In the genomic region with DNA sequence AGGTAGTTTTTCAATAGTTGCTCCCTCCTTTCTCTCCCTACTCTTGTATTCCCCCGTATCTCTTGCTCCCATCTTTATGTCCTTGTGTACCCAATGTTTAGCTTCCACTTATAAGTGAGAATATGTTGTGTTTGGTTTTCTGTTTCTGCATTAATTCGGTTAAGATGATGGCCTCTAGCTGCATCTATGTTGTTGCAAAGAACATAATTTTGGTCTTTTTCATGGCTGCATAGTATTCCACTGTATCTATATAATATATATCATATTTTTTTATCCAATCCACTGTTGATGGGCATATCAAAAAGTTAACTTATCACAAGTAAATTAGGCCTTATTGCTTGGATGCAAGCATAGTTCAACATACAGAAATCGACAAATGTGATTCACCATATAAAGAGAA, we compare ENCODE assay signal across 27 cellular contexts.
"Had no signal": no experiment of that assay in that cellular context is flagged by ENCODE, and none has a peak within 500 bp of the region (broad histone marks: within the 10 kb centered on the region; RNA-seq: fewer than 3 reads in every experiment).

No MANE protein-coding gene starts in this region.

- H3K27ac ChIP-seq: colonic mucosa, coronary artery, dorsolateral prefrontal cortex, epithelial cell of prostate, esophagus muscularis mucosa, esophagus squamous epithelium, foreskin keratinocyte, gastrocnemius medialis, gastroesophageal sphincter, heart left ventricle, heart right ventricle had no signal

- H3K4me1 Mint-ChIP-seq: endodermal cell had no signal

- H3K27me3 Mint-ChIP-seq: dendritic cell treated with granulocyte-macrophage colony-stimulating factor and Interleukin-4, amounts not matched to agents 40 ng/mL and 50 ng/mL, for 4 days; effector memory CD8-positive, alpha-beta T cell had no signal

- H3K27ac Mint-ChIP-seq: dendritic cell treated with granulocyte-macrophage colony-stimulating factor and Interleukin-4, amounts not matched to agents 40 ng/mL and 50 ng/mL, for 4 days; effector memory CD8-positive, alpha-beta T cell; endodermal cell had no signal

- ATAC-seq: effector memory CD8-positive, alpha-beta T cell; esophagus mucosa; foreskin keratinocyte; gastrocnemius medialis; gastroesophageal sphincter; heart left ventricle; heart right ventricle had no signal

- H3K4me1 ChIP-seq: colonic mucosa, esophagus muscularis mucosa, esophagus squamous epithelium, foreskin keratinocyte, gastrocnemius medialis, gastroesophageal sphincter, heart left ventricle, heart right ventricle had no signal

- DNase-seq: colonic mucosa; cortex of kidney; dermis blood vessel endothelial cell; dorsolateral prefrontal cortex; effector CD4-positive, alpha-beta T cell; effector CD8-positive, alpha-beta T cell; effector memory CD4-positive, alpha-beta T cell; effector memory CD8-positive, alpha-beta T cell; endodermal cell; erythroblast; esophagus squamous epithelium; foreskin fibroblast; foreskin keratinocyte; foreskin melanocyte; gastrocnemius medialis; glutamatergic neuron; head of caudate nucleus; heart left ventricle; heart right ventricle had no signal

- H3K36me3 ChIP-seq: colonic mucosa, esophagus muscularis mucosa, esophagus squamous epithelium, gastrocnemius medialis, gastroesophageal sphincter, heart left ventricle, heart right ventricle had no signal

- H3K4me3 Mint-ChIP-seq: dendritic cell treated with granulocyte-macrophage colony-stimulating factor and Interleukin-4, amounts not matched to agents 40 ng/mL and 50 ng/mL, for 4 days; effector memory CD8-positive, alpha-beta T cell; endodermal cell had no signal

- H3K4me3 ChIP-seq: colonic mucosa, coronary artery, dorsolateral prefrontal cortex, esophagus muscularis mucosa, esophagus squamous epithelium, gastrocnemius medialis, gastroesophageal sphincter, heart left ventricle, heart right ventricle had no signal

- H3K27me3 ChIP-seq: colonic mucosa, esophagus muscularis mucosa, foreskin keratinocyte, gastrocnemius medialis, gastroesophageal sphincter, heart left ventricle had no signal

- H3K9me3 ChIP-seq: colonic mucosa, gastrocnemius medialis had no signal

- FAIRE-seq: colon, endothelial cell of umbilical vein had no signal
